ENCODE assay signal across 1 cellular context in the genomic region with DNA sequence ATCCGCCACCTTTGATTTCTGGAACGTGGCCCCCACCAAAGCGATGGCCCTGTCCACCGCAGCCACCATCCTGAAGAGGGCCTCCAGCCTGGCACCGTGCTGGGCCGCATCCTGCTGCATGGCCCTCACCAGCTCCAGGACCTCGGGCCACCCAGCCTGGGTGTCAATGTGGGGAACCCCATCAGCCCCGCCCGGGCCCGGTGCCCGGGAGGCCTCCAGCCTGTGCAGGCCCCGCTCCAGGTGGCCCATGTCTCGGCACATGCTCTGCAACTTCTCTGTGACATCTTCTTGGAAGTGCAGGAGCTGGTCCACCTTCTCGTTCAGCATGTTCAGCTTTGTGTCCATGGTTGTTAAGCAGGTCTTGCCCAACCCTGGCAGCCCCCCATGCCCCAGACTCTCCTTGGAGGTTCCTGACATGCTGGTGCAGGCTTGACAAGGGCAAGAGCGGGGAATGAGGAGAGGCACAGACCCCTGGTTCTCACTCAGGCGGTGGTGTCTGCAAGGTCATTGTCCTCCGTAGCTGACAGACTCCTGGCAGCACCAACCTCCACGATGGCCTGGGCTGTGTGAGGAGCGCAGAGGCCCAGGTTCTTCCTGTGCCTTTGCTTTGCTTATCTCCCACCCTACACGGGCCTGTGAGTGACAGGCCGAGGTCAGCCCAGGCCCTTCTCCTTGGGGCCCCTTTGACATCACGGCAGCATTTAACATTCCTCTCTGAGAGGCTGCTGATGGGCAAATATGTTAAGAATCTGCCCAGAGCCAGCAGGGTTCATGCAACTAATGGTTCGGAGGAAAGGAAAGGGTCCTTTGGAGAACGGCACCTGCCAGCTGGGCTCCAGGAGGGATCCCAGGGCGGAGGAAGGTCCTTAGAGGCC.
TF ChIP-seq lines count a peak whose summit lies in the region.

Gene MYLK3 (minus strand): TSS at position 568 of the 875 bp plus-strand sequence. CDS start 151 bp downstream, at position 417.

TF ChIP-seq in H1, 55 proteins besides CTCF, POLR2A, EP300 and RAD21 (continued from another document):
- TF ChIP-seq SAP30 (IDR thresholded peaks at IDR 0.05; ENCODE audit: insufficient read depth, insufficient replicate concordance, low read length) (no peak), RFX5 (IDR thresholded peaks at IDR 0.05; ENCODE audit: borderline replicate concordance, low read depth, low read length) (no peak), YY1 (IDR thresholded peaks at IDR 0.05; ENCODE audit: low read depth, low read length) (peak; percentile 27; the same call in 1 of the 2 replicates), SP1 (IDR thresholded peaks at IDR 0.05; ENCODE audit: low read depth, low read length) (peak; percentile 68), TEAD4 (IDR thresholded peaks at IDR 0.05; ENCODE audit: low read depth, low read length) (peak; percentile 88)
